ENCODE assay signal across 10 cellular contexts in genomic region chr1:41868241-41868953, GRCh38. TPM values are rescaled to one million over a fixed set of nuclear protein-coding genes. Genes with fewer than 3 reads are reported as not detected.
DNase-seq lines count a peak whose midpoint lies in the region; ATAC-seq, FAIRE-seq and TF ChIP-seq lines count a peak whose summit lies in the region.
"Had no signal": no experiment of that assay in that cellular context is flagged by ENCODE, and none has a peak within 500 bp of the region (broad histone marks: within the 10 kb centered on the region; RNA-seq: fewer than 3 reads in every experiment).

No MANE protein-coding gene starts in this region.

- TF ChIP-seq RAD21 in IMR-90 (IDR thresholded peaks at IDR 0.05; ENCODE audit: low read length) (0 out of 2 replicates have a peak, but pooled peaks have one; percentile 15), GM12878 (IDR thresholded peaks at IDR 0.05; ENCODE audit: insufficient read depth, low read depth, low read length) (peak; percentile 60)

- no peak overlapping the region for H3K27ac ChIP-seq in IMR-90 (ENCODE audit: insufficient read depth, low read length)
- peak overlapping the region; percentile 27; the same call in 1 of the 2 replicates for H3K27ac ChIP-seq in GM12878 (ENCODE audit: control insufficient read depth, insufficient read depth)
- no peak overlapping the region for H3K27ac ChIP-seq in body of pancreas
- H3K27ac ChIP-seq: heart left ventricle had no signal

- RAD21 ChIA-PET in GM12878 (lab: Charles Lee; ENCODE audit: unreplicated experiment) = interaction anchor here (0.6 to 4.1 kb wide), 11 partner anchors 49 to 625 kb away, joined by 3 to 32 read pairs (median 5); no protein-coding TSS in a partner anchor

- no peak overlapping the region for H4K91ac ChIP-seq in IMR-90 (ENCODE audit: insufficient read depth, low read depth, low read length)

- peaks cover 4% of the 10 kb centered on the region; the same call in 1 of the 2 replicates for H3K9me1 ChIP-seq in IMR-90 (ENCODE audit: insufficient read depth, low read length)

- DNase-seq in GM10248 (ENCODE audit: extremely low spot score) = peak; percentile 69
- DNase-seq in IMR-90 = no peak
- DNase-seq in GM12878 (ENCODE audit: low read depth, low spot score) = peak; percentile 63
- DNase-seq in omental fat pad (ENCODE audit: low spot score) = no peak
- no peak for DNase-seq in NCI-H1436 (lab: John Stamatoyannopoulos, UW)
- DNase-seq in foreskin fibroblast = no peak
- no peak for DNase-seq in body of pancreas
- DNase-seq: activated CD4-positive, CD25-positive, alpha-beta regulatory T cell treated with anti-CD3 and anti-CD28 coated beads, Interleukin-2, amount 50 U/mL, for 72 hours; heart left ventricle had no signal

- no peak overlapping the region for H2BK120ac ChIP-seq in IMR-90 (ENCODE audit: low read depth, low read length)

- H4K20me1 ChIP-seq in IMR-90 (ENCODE audit: insufficient read depth, low read length) (no peaks in the 10 kb centered on the region), GM12878 (ENCODE audit: control insufficient read depth, insufficient read depth) (no peaks in the 10 kb centered on the region; the same call in 1 of the 2 replicates)

- H3K4me2 ChIP-seq in IMR-90 (ENCODE audit: low read depth, low read length) (no peak overlapping the region), GM12878 (ENCODE audit: control insufficient read depth, insufficient read depth) (peak overlapping the region; percentile 66)

- TF ChIP-seq EP300 in GM12878 (IDR thresholded peaks at IDR 0.05; ENCODE audit: borderline replicate concordance in 1 of 2, control insufficient read depth in 1 of 2, low read depth in 2 of 2, low read length in 2 of 2) = no peak

- no peak overlapping the region for H2BK20ac ChIP-seq in IMR-90 (ENCODE audit: low read depth, low read length)

- no peak overlapping the region for H3K9ac ChIP-seq in IMR-90 (ENCODE audit: low read depth, low read length)
- no peak overlapping the region for H3K9ac ChIP-seq in GM12878 (ENCODE audit: control insufficient read depth, insufficient read depth, low read length)

- no peak overlapping the region for H2BK5ac ChIP-seq in IMR-90 (ENCODE audit: low read depth, low read length, poor library complexity, severe bottlenecking)

- TF ChIP-seq POLR2A in IMR-90 (IDR thresholded peaks at IDR 0.05; ENCODE audit: low read depth, low read length) (no peak), GM12878 (IDR thresholded peaks at IDR 0.05; ENCODE audit: low read depth, low read length) (no peak), body of pancreas (IDR thresholded peaks at IDR 0.05) (no peak)

- H3K56ac ChIP-seq in IMR-90 (ENCODE audit: extremely low read depth, insufficient read depth, low read length) = no peak overlapping the region

- TF ChIP-seq CTCF in GM10248 (IDR thresholded peaks at IDR 0.05; ENCODE audit: control extremely low read depth, extremely low read depth, low read depth, missing control alignments) (peak; percentile 63), IMR-90 (conservative IDR thresholded peaks at IDR 0.05; ENCODE audit: low read depth, low read length) (no peak), GM12878 (IDR thresholded peaks at IDR 0.05 in 2 of 3, conservative IDR thresholded peaks at IDR 0.05 in 1 of 3; ENCODE audit: control insufficient read depth in 2 of 3, extremely low read depth in 1 of 3, insufficient read depth in 1 of 3, low read depth in 3 of 3, low read length in 3 of 3) (peak; percentile 60 to 71 (median 66); a peak in 5 of 6 replicates), omental fat pad (IDR thresholded peaks at IDR 0.05) (no peak), foreskin fibroblast (IDR thresholded peaks at IDR 0.05; ENCODE audit: low read depth, low read length) (no peak), body of pancreas (IDR thresholded peaks at IDR 0.05) (no peak)

- in situ Hi-C loops in IMR-90 (cut with MboI; ENCODE audit: low sequenced_read_pairs) = no loop called here
- in situ Hi-C loops in GM12878 (cut with MboI) = no loop called here

- no peak overlapping the region for H3K4ac ChIP-seq in IMR-90 (ENCODE audit: low read depth, low read length)

- no peaks in the 10 kb centered on the region for H3K36me3 ChIP-seq in IMR-90 (ENCODE audit: control insufficient read depth, insufficient read depth, low read length)
- no peaks in the 10 kb centered on the region; a peak in 1 of 4 replicates for H3K36me3 ChIP-seq in GM12878 (ENCODE audit: control insufficient read depth in 2 of 2, insufficient read depth in 2 of 2, low read length in 1 of 2)
- H3K36me3 ChIP-seq in body of pancreas (replicated peaks in 1 of 2; ENCODE audit: insufficient read depth in 1 of 2, low read depth in 2 of 2) = no peaks in the 10 kb centered on the region
- H3K36me3 ChIP-seq: heart left ventricle had no signal

- H3K4me1 ChIP-seq in IMR-90 (ENCODE audit: control insufficient read depth, insufficient read depth, low read length) = peaks cover 6% of the 10 kb centered on the region
- peaks cover 19% of the 10 kb centered on the region for H3K4me1 ChIP-seq in GM12878 (ENCODE audit: control insufficient read depth, insufficient read depth, low read length)
- H3K4me1 ChIP-seq in body of pancreas = peaks cover 5% of the 10 kb centered on the region

- no peak overlapping the region for H3K18ac ChIP-seq in IMR-90 (ENCODE audit: low read depth, low read length)

- no peak overlapping the region for H4K5ac ChIP-seq in IMR-90 (ENCODE audit: low read depth, low read length)

- no peak overlapping the region for H3K23ac ChIP-seq in IMR-90 (ENCODE audit: low read depth, low read length)

- no peak overlapping the region for H4K8ac ChIP-seq in IMR-90 (ENCODE audit: low read depth in 2 of 2, low read length in 2 of 2)

- peak; percentile 7 for FAIRE-seq in GM12878 (lab: Jason Lieb, UNC)

- H3K79me1 ChIP-seq in IMR-90 (ENCODE audit: low read depth in 1 of 2, low read length in 2 of 2) = no peaks in the 10 kb centered on the region

- BruUV-seq in IMR-90 (replicated peaks; lab: Mats Ljungman, UMichigan) = no TSS peak
- no TSS peak for BruUV-seq in GM12878 (replicated peaks; lab: Mats Ljungman, UMichigan)

- 96% methylated on average over 4 of the region's 6 CpGs; no CpG with 5 or more reads in 1 of the 2 experiments for WGBS in IMR-90 (ENCODE audit: extremely low coverage in 2 of 2, insufficient read length in 1 of 2), 2 experiments
- WGBS in GM12878 (ENCODE audit: insufficient coverage, insufficient replicate concordance, low lambda C conversion rate, missing lambda C conversion rate) = 9% methylated on average over 6 of the region's 6 CpGs
- WGBS in body of pancreas, 2 donors = 82 to 87% methylated on average over 6 of the region's 6 CpGs

- SMC1A ChIA-PET in GM12878 (lab: Charles Lee; ENCODE audit: uncharacterized antibody, unreplicated experiment) = interaction anchor here (0.6 to 4.5 kb wide), 9 partner anchors 8 to 352 kb away, joined by 3 to 22 read pairs (median 3); no protein-coding TSS in a partner anchor

- ATAC-seq in GM19452 (IDR thresholded peaks at IDR 0.05; ENCODE audit: unreplicated experiment) (peak; percentile 74), IMR-90 (ENCODE audit: low read depth) (no peak), GM12878 (peak; percentile 96), omental fat pad (ENCODE audit: low FRiP score) (no peak), body of pancreas (no peak)
- ATAC-seq: heart left ventricle had no signal

- H3K27me3 ChIP-seq in IMR-90 (ENCODE audit: control insufficient read depth, insufficient read depth, low read length) (no peaks in the 10 kb centered on the region; the same call in 1 of the 2 replicates), GM12878 (replicated peaks in 1 of 2; ENCODE audit: control insufficient read depth in 2 of 2, insufficient read depth in 2 of 2, low read length in 1 of 2) (no peaks in the 10 kb centered on the region), body of pancreas (no peaks in the 10 kb centered on the region)
- H3K27me3 ChIP-seq: heart left ventricle had no signal

- no peak overlapping the region for H2AFZ ChIP-seq in IMR-90 (replicated peaks; ENCODE audit: low read length, poor library complexity)
- peak overlapping the region; percentile 57 for H2AFZ ChIP-seq in GM12878 (ENCODE audit: control insufficient read depth, low read depth, low read length)

- intact Hi-C loops in IMR-90 (cut with micrococcal nuclease) (no loop called here), GM12878 (cut with micrococcal nuclease; ENCODE audit: unreplicated experiment) (loop anchor here (1.0 to 5.0 kb wide), 5 partner anchors 66 to 351 kb away; no protein-coding TSS in a partner anchor), body of pancreas (cut with DNase I) (no loop called here)

- no peak overlapping the region for H3K4me3 ChIP-seq in IMR-90 (ENCODE audit: insufficient read depth, low read depth, low read length)
- no peak overlapping the region for H3K4me3 ChIP-seq in GM12878
- H3K4me3 ChIP-seq in foreskin fibroblast (ENCODE audit: low read depth in 1 of 2, low read length in 2 of 2) = no peak overlapping the region
- H3K4me3 ChIP-seq in body of pancreas = no peak overlapping the region
- H3K4me3 ChIP-seq: heart left ventricle had no signal

- dilution Hi-C loops in IMR-90 (cut with HindIII; ENCODE audit: low sequenced_read_pairs, unreplicated experiment) = no loop called here

- no peak overlapping the region for H2AK9ac ChIP-seq in IMR-90 (replicated peaks; ENCODE audit: low read depth, low read length, poor library complexity)

- POLR2A ChIA-PET in GM10248 (lab: Yijun Ruan, JAX) (no interaction called here), IMR-90 (lab: Charles Lee; ENCODE audit: unreplicated experiment) (interaction anchor here (0.7 kb wide), 1 partner anchor 23 kb away, joined by 4 read pairs; no protein-coding TSS in a partner anchor), GM12878 (lab: Charles Lee) (interaction anchor here (0.6 to 0.8 kb wide), 6 partner anchors 10 to 437 kb away, joined by 3 to 5 read pairs (median 4); no protein-coding TSS in a partner anchor)

- H3K79me2 ChIP-seq in GM12878 (ENCODE audit: control insufficient read depth, insufficient read depth, low read length) = no peaks in the 10 kb centered on the region

- H2BK15ac ChIP-seq in IMR-90 (ENCODE audit: low read depth, low read length) = no peak overlapping the region

- no peak overlapping the region for H2AK5ac ChIP-seq in IMR-90 (ENCODE audit: low read depth, low read length)

- CTCF ChIA-PET in GM10248 (lab: Yijun Ruan, JAX) = interaction anchor here (0.8 to 4.1 kb wide), 13 partner anchors 10 to 352 kb away, joined by 3 to 18 read pairs (median 4); no protein-coding TSS in a partner anchor
- CTCF ChIA-PET in IMR-90 (lab: Yijun Ruan, JAX) = interaction anchor here (0.6 kb wide), 1 partner anchor 8 kb away, joined by 4 read pairs; no protein-coding TSS in a partner anchor
- CTCF ChIA-PET in GM12878 (lab: Yijun Ruan, JAX) = interaction anchor here (0.5 to 4.6 kb wide), 15 partner anchors 9 to 294 kb away, joined by 3 to 35 read pairs (median 4); no protein-coding TSS in a partner anchor

- H3K9me3 ChIP-seq in IMR-90 (ENCODE audit: control insufficient read depth, insufficient read depth, low read length) (no peaks in the 10 kb centered on the region), GM12878 (replicated peaks; ENCODE audit: control insufficient read depth, insufficient read depth, low read length) (no peaks in the 10 kb centered on the region), body of pancreas (no peaks in the 10 kb centered on the region)
- H3K9me3 ChIP-seq: heart left ventricle had no signal

- no peak overlapping the region for H3K14ac ChIP-seq in IMR-90 (replicated peaks; ENCODE audit: low read depth, low read length)

RNA-seq across cellular contexts. Expression of gene HIVEP3, which starts 50.3 kb away (rescaled TPM):
- 1.1 and 1.4 TPM in 2 replicates for total RNA-seq in IMR-90 (2012; rRNA removed)
- 3.6 and 4.0 TPM in 2 replicates for polyA plus RNA-seq in IMR-90 (2012; rRNA removed)
- 2.5 and 2.7 TPM in 2 replicates for polyA plus RNA-seq in IMR-90 (2012; cell fraction: cytosol; rRNA removed)
- 2.1 and 3.1 TPM in 2 replicates for polyA plus RNA-seq in IMR-90 (2012; cell fraction: nucleus; rRNA removed; ENCODE audit: low replicate concordance)
- 42.5 and 46.4 TPM in 2 replicates for total RNA-seq in GM12878 (2013; cell fraction: nucleolus; rRNA removed)
- 2.8 and 2.9 TPM in 2 replicates for total RNA-seq in GM12878 (2014; rRNA removed)
- total RNA-seq in GM12878 (2014; rRNA removed; fragmentation: Illumina TruSeq; extraction: Trizol) = 3.4 and 3.5 TPM in 2 replicates
- 13.6 and 13.8 TPM in 2 replicates for total RNA-seq in GM12878 (2021)
- 1.8 TPM for polyA plus RNA-seq in GM12878 (2011; ENCODE audit: low read depth)
- 3.5 and 4.3 TPM in 2 replicates for polyA plus RNA-seq in GM12878 (2011; rRNA removed)
- 5.4 and 6.8 TPM in 2 replicates for polyA plus RNA-seq in GM12878 (2011; cell fraction: cytosol; rRNA removed)
- polyA plus RNA-seq in GM12878 (2011; cell fraction: nucleus; rRNA removed) = 7.7 and 9.8 TPM in 2 replicates
- 4.9 and 5.2 TPM in 2 replicates for polyA plus RNA-seq in GM12878 (2012)
- polyA plus RNA-seq in GM12878 (2014; fragmentation: Illumina TruSeq; extraction: Trizol) = 7.4 and 8.6 TPM in 2 replicates
- 1 to 10 TPM; 1.8 to 2.2 TPM for polyA plus RNA-seq in GM12878 (2014; fragmentation: Nextera tagmentation; extraction: Ambion mirVana)
- 6.0 and 7.7 TPM in 2 replicates for polyA plus RNA-seq in GM12878 (2014; rRNA removed)
- polyA plus RNA-seq in GM12878 (2016; fragmentation: Nextera tagmentation; extraction: Ambion mirVana) = 1 to 10 TPM; 3.0 to 4.3 TPM
- 11.4 and 11.5 TPM in 2 replicates for polyA minus RNA-seq in GM12878 (2011; rRNA and poly(A)+ RNA removed)
- polyA minus RNA-seq in GM12878 (2011; cell fraction: cytosol; rRNA and poly(A)+ RNA removed) = 5.5 and 5.6 TPM in 2 replicates
- polyA minus RNA-seq in GM12878 (2011; cell fraction: nucleus; rRNA and poly(A)+ RNA removed) = 6.0 and 17.6 TPM in 2 replicates
- total RNA-seq in omental fat pad = 10 to 100 TPM in 1 of 4 donors, 1 to 10 TPM in 3; 6.1 to 10.1 (median 7.8) TPM
- total RNA-seq in body of pancreas = 1 to 10 TPM; 3.4 to 4.0 TPM

Comparison
In these comparisons a context has a peak if more than half of its experiments do, and no peak if none do; other contexts are left out.
1. DNase-seq: peak in GM10248 (single experiment) and GM12878 (single experiment); none in IMR-90 (single experiment), omental fat pad (single experiment), NCI-H1436 (single experiment), foreskin fibroblast (0 of 2) and body of pancreas (0 of 4).
2. CTCF ChIP-seq: peak in GM10248 (single experiment) and GM12878 (3 of 3); none in IMR-90 (single experiment), omental fat pad (0 of 3), foreskin fibroblast (single experiment) and body of pancreas (0 of 7).
3. ATAC-seq: peak in GM19452 (single experiment) and GM12878 (single experiment); none in IMR-90 (single experiment), omental fat pad (single experiment) and body of pancreas (single experiment).